ENCODE assay signal across 23 cellular contexts in the genomic region with DNA sequence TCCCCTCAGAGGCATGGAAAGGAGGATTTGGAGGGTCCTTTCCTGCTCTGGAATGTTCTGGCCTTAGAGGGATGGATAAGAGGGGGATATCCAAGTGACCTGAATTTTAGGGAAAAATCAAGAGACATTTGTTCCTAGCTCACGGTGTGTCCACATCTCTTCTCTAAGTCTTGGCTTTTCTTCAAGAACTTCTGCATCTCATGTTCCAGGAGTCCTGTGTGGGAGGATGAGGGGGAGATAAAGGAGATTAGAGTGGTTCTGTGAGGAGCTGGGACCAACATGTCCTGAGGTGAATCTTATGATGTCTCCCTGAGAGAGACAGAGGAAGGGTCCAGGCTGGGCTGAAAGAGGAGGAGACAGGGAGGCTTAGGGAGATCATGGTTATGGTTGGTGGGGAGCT. TPM values are rescaled to one million over a fixed set of nuclear protein-coding genes. Genes with fewer than 3 reads are reported as not detected.
DNase-seq lines count a peak whose midpoint lies in the region; ATAC-seq, FAIRE-seq and TF ChIP-seq lines count a peak whose summit lies in the region.
"Had no signal": no experiment of that assay in that cellular context is flagged by ENCODE, and none has a peak within 500 bp of the region (broad histone marks: within the 10 kb centered on the region; RNA-seq: fewer than 3 reads in every experiment).

No MANE protein-coding gene starts in this region.

- FAIRE-seq in kidney (lab: Jason Lieb, UNC), result no peak
- FAIRE-seq: GM12891, GM18507 had no signal

- no peaks in the 10 kb centered on the region for H3K9me3 ChIP-seq in kidney (ENCODE audit: control insufficient read depth in 1 of 2, low read length in 2 of 2)
- H3K9me3 ChIP-seq: HAP-1 had no signal

- intact Hi-C loops in natural killer cell (cut with micrococcal nuclease), result no loop called here
- intact Hi-C loops in kidney (cut with DNase I), result no loop called here

- peak; percentile 8 for DNase-seq in natural killer cell treated with Interleukin-12 subunit alpha and Interleukin-12 subunit beta and Interleukin-15 and Interleukin-18, amount 100 ng/mL, for 72 hours (ENCODE audit: low spot score)
- no peak for DNase-seq in natural killer cell
- peak; percentile 4 for DNase-seq in omental fat pad (ENCODE audit: low spot score)
- DNase-seq in GM20000 (ENCODE audit: low spot score), result no peak
- no peak for DNase-seq in SW 1271 (lab: John Stamatoyannopoulos, UW)
- DNase-seq in kidney, result no peak
- DNase-seq: C1 segment of cervical spinal cord; Calu3; CD4-positive, alpha-beta memory T cell; COR-L47; DMS53; DMS79 treated with DMSO at 0.1 percent for 48 hours; GF-D8; GM23248 had no signal

- H3K36me3 Mint-ChIP-seq in natural killer cell treated with Interleukin-12 subunit alpha and Interleukin-12 subunit beta and Interleukin-15 and Interleukin-18, amount 100 ng/mL, for 72 hours, result no peaks in the 10 kb centered on the region
- no peaks in the 10 kb centered on the region for H3K36me3 Mint-ChIP-seq in natural killer cell
- H3K36me3 Mint-ChIP-seq: CD4-positive, alpha-beta memory T cell had no signal

- H3K9me3 Mint-ChIP-seq in natural killer cell treated with Interleukin-12 subunit alpha and Interleukin-12 subunit beta and Interleukin-15 and Interleukin-18, amount 100 ng/mL, for 72 hours, result no peaks in the 10 kb centered on the region
- no peaks in the 10 kb centered on the region for H3K9me3 Mint-ChIP-seq in natural killer cell
- H3K9me3 Mint-ChIP-seq: CD4-positive, alpha-beta memory T cell had no signal

- no peak overlapping the region for H3K4me3 ChIP-seq in kidney (ENCODE audit: low read length in 2 of 2)
- H3K4me3 ChIP-seq: GM23248, HAP-1 had no signal

- no peak overlapping the region for H3K9ac ChIP-seq in kidney (ENCODE audit: low read length in 2 of 2)
- H3K9ac ChIP-seq: GM23248 had no signal

- no peak overlapping the region for H3K4me3 Mint-ChIP-seq in natural killer cell treated with Interleukin-12 subunit alpha and Interleukin-12 subunit beta and Interleukin-15 and Interleukin-18, amount 100 ng/mL, for 72 hours
- H3K4me3 Mint-ChIP-seq in natural killer cell, result no peak overlapping the region
- H3K4me3 Mint-ChIP-seq: CD4-positive, alpha-beta memory T cell had no signal

- peaks cover 0 to 3% of the 10 kb centered on the region in 2 donors for H3K27me3 Mint-ChIP-seq in natural killer cell treated with Interleukin-12 subunit alpha and Interleukin-12 subunit beta and Interleukin-15 and Interleukin-18, amount 100 ng/mL, for 72 hours
- peaks cover 2 to 10% of the 10 kb centered on the region in 2 donors for H3K27me3 Mint-ChIP-seq in natural killer cell (ENCODE audit: low read depth in 2 of 2)

- H3K36me3 ChIP-seq in kidney (ENCODE audit: control insufficient read depth in 1 of 2, insufficient read depth in 2 of 2, low read length in 2 of 2), result peaks cover 0 to 3% of the 10 kb centered on the region in 2 donors
- H3K36me3 ChIP-seq: HAP-1 had no signal

- H3K27ac Mint-ChIP-seq in natural killer cell treated with Interleukin-12 subunit alpha and Interleukin-12 subunit beta and Interleukin-15 and Interleukin-18, amount 100 ng/mL, for 72 hours, result no peak overlapping the region
- H3K27ac Mint-ChIP-seq in natural killer cell, result no peak overlapping the region
- H3K27ac Mint-ChIP-seq: CD4-positive, alpha-beta memory T cell had no signal

- H3K4me1 ChIP-seq in kidney (ENCODE audit: control insufficient read depth in 1 of 2, insufficient read depth in 1 of 2, low read depth in 1 of 2, low read length in 2 of 2), result peaks cover 7 to 24% of the 10 kb centered on the region in 2 donors
- H3K4me1 ChIP-seq: HAP-1 had no signal

- peaks cover 0 to under 1% of the 10 kb centered on the region in 2 donors for H3K4me1 Mint-ChIP-seq in natural killer cell treated with Interleukin-12 subunit alpha and Interleukin-12 subunit beta and Interleukin-15 and Interleukin-18, amount 100 ng/mL, for 72 hours (ENCODE audit: low read depth in 2 of 2)
- no peaks in the 10 kb centered on the region for H3K4me1 Mint-ChIP-seq in natural killer cell

- no peak for ATAC-seq in natural killer cell treated with Interleukin-12 subunit alpha and Interleukin-12 subunit beta and Interleukin-15 and Interleukin-18, amount 100 ng/mL, for 72 hours
- no peak for ATAC-seq in natural killer cell
- ATAC-seq in omental fat pad (ENCODE audit: low FRiP score), result no peak

- H3K27ac ChIP-seq in angular gyrus (ENCODE audit: low read depth, low read length) (peak overlapping the region; percentile 34), temporal lobe (ENCODE audit: low read depth, low read length) (peak overlapping the region; percentile 14), kidney (ENCODE audit: low read depth in 2 of 2, low read length in 2 of 2) (peak overlapping the region in 1 of 2 donors; percentile 71)
- H3K27ac ChIP-seq: GM23248 had no signal

- TF ChIP-seq CTCF in natural killer cell (IDR thresholded peaks at IDR 0.05) (no peak), omental fat pad (IDR thresholded peaks at IDR 0.05) (no peak), GM20000 (IDR thresholded peaks at IDR 0.05; ENCODE audit: extremely low read depth, missing control alignments) (no peak), kidney (IDR thresholded peaks at IDR 0.05; ENCODE audit: borderline replicate concordance, extremely low read depth, insufficient read depth) (no peak)

RNA-seq across cellular contexts. Expression of a gene that starts 11.7 kb away (rescaled TPM):
- total RNA-seq in natural killer cell treated with Interleukin-12 subunit alpha and Interleukin-12 subunit beta and Interleukin-15 and Interleukin-18, amount 100 ng/mL, for 72 hours, result not detected
- total RNA-seq in natural killer cell, result not detected
- total RNA-seq in omental fat pad, result 1 to 10 TPM in 1 of 4 donors, under 1 TPM in 1, not detected in 2; 0.38 to 4.0 TPM
- 11.1 TPM for total RNA-seq in temporal lobe
- total RNA-seq in kidney, result 19.6 TPM
- 132 TPM for polyA plus RNA-seq in kidney (ENCODE audit: insufficient read depth, low read depth, low replicate concordance)
- total RNA-seq: A673; Calu3; CD4-positive, alpha-beta memory T cell; G401; GM23248; H4 had no signal
- polyA plus RNA-seq: BJ; CD4-positive, alpha-beta memory T cell; GM23248 had no signal

RNA-seq across cellular contexts. Expression of a gene that starts 41.8 kb away (rescaled TPM):
- total RNA-seq in natural killer cell treated with Interleukin-12 subunit alpha and Interleukin-12 subunit beta and Interleukin-15 and Interleukin-18, amount 100 ng/mL, for 72 hours, result 10 to 100 TPM in 1 of 2 donors, 1 to 10 TPM in 1; 3.4 to 10.2 TPM
- total RNA-seq in natural killer cell (1 to 10 TPM in 1 of 3 donors, under 1 TPM in 2; 0.16 to 1.7 (median 0.34) TPM), omental fat pad (10 to 100 TPM; 24.3 to 54.3 (median 42.8) TPM), temporal lobe (1.2 TPM), kidney (29.9 TPM)
- 102 TPM for polyA plus RNA-seq in kidney (ENCODE audit: insufficient read depth, low read depth, low replicate concordance)
- total RNA-seq: CD4-positive, alpha-beta memory T cell had no signal

Comparison
In these comparisons a context has a peak if more than half of its experiments do, and no peak if none do; other contexts are left out.
1. DNase-seq: peak in natural killer cell treated with Interleukin-12 subunit alpha and Interleukin-12 subunit beta and Interleukin-15 and Interleukin-18, amount 100 ng/mL, for 72 hours (single experiment) and omental fat pad (single experiment); none in natural killer cell (single experiment), GM20000 (single experiment), SW 1271 (0 of 2) and kidney (single experiment).